ENCODE assay signal across 8 cellular contexts in the genomic region with DNA sequence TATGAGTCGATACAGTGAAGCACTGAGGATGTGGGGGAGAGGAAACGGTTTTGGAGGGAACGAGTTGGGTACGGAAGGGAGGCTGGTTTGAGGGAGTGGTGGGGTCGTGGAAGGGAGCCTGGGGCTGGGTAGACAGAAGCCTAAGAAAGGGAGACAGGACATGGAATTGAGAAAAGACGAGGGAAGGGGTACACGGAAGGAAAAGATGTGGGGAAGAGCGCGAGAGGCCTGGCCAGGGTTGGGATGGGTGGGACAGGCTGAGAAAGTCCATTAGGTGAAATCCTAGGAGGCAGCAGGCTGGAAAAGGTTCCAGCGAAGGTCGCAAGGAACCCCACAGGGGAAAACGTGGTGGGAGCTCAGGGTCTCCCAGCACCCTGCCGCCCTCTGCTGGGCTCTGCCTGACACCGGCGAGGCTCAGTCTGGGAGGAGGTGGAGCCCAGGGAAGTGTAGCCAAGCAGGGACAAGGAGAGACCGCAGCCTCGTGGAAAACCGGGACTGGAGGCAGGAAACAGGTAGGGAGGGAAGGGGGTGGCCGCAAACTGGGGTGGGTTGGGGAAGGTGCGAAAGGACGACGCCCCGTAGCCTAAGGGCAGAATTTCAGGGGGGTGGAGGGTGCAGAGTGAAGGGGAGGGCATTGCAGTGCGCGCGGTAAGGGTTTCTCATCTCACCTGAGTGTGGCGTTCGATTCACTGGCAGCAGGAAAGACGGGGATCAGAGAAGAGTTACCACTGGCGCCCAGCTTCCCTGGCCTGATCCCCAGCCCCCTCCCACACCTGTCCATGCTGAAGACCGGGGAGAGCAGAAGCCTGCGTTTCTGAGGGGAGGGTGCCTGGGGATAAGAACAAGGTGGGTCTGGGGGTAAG. TPM values are rescaled to one million over a fixed set of nuclear protein-coding genes. Genes with fewer than 3 reads are reported as not detected.
A peak's percentile ranks its signal among the peaks of the same experiment; 100 is the strongest.
DNase-seq lines count a peak whose midpoint lies in the region; ATAC-seq and TF ChIP-seq lines count a peak whose summit lies in the region.

No MANE protein-coding gene starts in this region.

- peaks cover 0 to 14% (median 0%) of the 10 kb centered on the region in 5 donors for H3K36me3 Mint-ChIP-seq in naive thymus-derived CD4-positive, alpha-beta T cell

- H3K27me3 Mint-ChIP-seq in naive thymus-derived CD4-positive, alpha-beta T cell = peaks cover 0 to 60% (median 0%) of the 10 kb centered on the region in 5 donors

- H3K9me3 Mint-ChIP-seq in naive thymus-derived CD4-positive, alpha-beta T cell = peaks cover 0 to 3% (median 0%) of the 10 kb centered on the region in 11 donors

- H3K9me3 ChIP-seq in MM.1S (replicated peaks; ENCODE audit: insufficient read depth, low read length) (no peaks in the 10 kb centered on the region), suprapubic skin (no peaks in the 10 kb centered on the region)
- H3K9me3 ChIP-seq in naive thymus-derived CD4-positive, alpha-beta T cell (ENCODE audit: control insufficient read depth in 2 of 3, low read length in 3 of 3) = no peaks in the 10 kb centered on the region

- peak overlapping the region; percentile 75 for H2AFZ ChIP-seq in MM.1S (ENCODE audit: low read length)

- H3K4me1 Mint-ChIP-seq in naive thymus-derived CD4-positive, alpha-beta T cell = peaks cover 39 to 58% (median 50%) of the 10 kb centered on the region in 7 donors

- DNase-seq in DMS53 treated with DMSO at 0.1 percent for 48 hours (lab: John Stamatoyannopoulos, UW; ENCODE audit: unreplicated experiment) (peak; percentile 80), MM.1S (peak; percentile 53), SHP77 (lab: John Stamatoyannopoulos, UW) (peak; percentile 72 to 85), fibroblast of the conjunctiva (ENCODE audit: low read depth) (peak; percentile 56), suprapubic skin (ENCODE audit: low spot score in 2 of 2) (peak; percentile 81 to 87)
- DNase-seq in activated gamma-delta T cell treated with anti-CD3 and anti-CD28 coated beads, Interleukin-2, amount 50 U/mL, for 16 hours (ENCODE audit: low read depth) = peak; percentile 18
- DNase-seq in naive thymus-derived CD4-positive, alpha-beta T cell = peak in 7 of 9 donors; percentile 33 to 63 (median 41)

- H3K27me3 ChIP-seq in MM.1S (replicated peaks; ENCODE audit: insufficient read depth, low read length) (no peaks in the 10 kb centered on the region), suprapubic skin (no peaks in the 10 kb centered on the region)
- no peaks in the 10 kb centered on the region for H3K27me3 ChIP-seq in naive thymus-derived CD4-positive, alpha-beta T cell (ENCODE audit: control insufficient read depth in 2 of 2, insufficient read depth in 2 of 2, low read length in 2 of 2)

- peak overlapping the region; percentile 88 to 96 (median 92) for H3K4me3 Mint-ChIP-seq in naive thymus-derived CD4-positive, alpha-beta T cell

- H3K36me3 ChIP-seq in MM.1S (replicated peaks; ENCODE audit: insufficient read depth, low read length) = no peaks in the 10 kb centered on the region
- H3K36me3 ChIP-seq in naive thymus-derived CD4-positive, alpha-beta T cell (ENCODE audit: control insufficient read depth in 2 of 3, insufficient read depth in 3 of 3, low read length in 3 of 3) = peaks cover 0 to 12% (median 0%) of the 10 kb centered on the region in 3 experiments
- peaks cover 6% of the 10 kb centered on the region for H3K36me3 ChIP-seq in suprapubic skin

- TF ChIP-seq POLR2A in suprapubic skin (IDR thresholded peaks at IDR 0.05) = no peak

- no peaks in the 10 kb centered on the region for H3K79me2 ChIP-seq in MM.1S (ENCODE audit: low read length)

- H3K27ac ChIP-seq in MM.1S (ENCODE audit: low read length) (no peak overlapping the region), suprapubic skin (peak overlapping the region; percentile 7)
- peak overlapping the region; percentile 53 for H3K27ac ChIP-seq in naive thymus-derived CD4-positive, alpha-beta T cell (ENCODE audit: low read depth, low read length)

- H4K20me1 ChIP-seq in MM.1S (ENCODE audit: insufficient read depth, low read length) = no peaks in the 10 kb centered on the region

- 4% methylated on average over 32 of the region's 32 CpGs for WGBS in suprapubic skin

- no peaks in the 10 kb centered on the region for H3F3A ChIP-seq in MM.1S (ENCODE audit: insufficient read depth, low read length)

- no peak for TF ChIP-seq EP300 in suprapubic skin (IDR thresholded peaks at IDR 0.05)

- H3K27ac Mint-ChIP-seq in naive thymus-derived CD4-positive, alpha-beta T cell = peak overlapping the region in 8 of 9 donors; percentile 13 to 88 (median 69)

- CTCF ChIA-PET in naive thymus-derived CD4-positive, alpha-beta T cell (lab: Charles Lee) = interaction anchor here (0.6 to 6.4 kb wide), 5 partner anchors 13 to 37 kb away, joined by 3 to 25 read pairs (median 6); no protein-coding TSS in a partner anchor

- intact Hi-C loops in naive thymus-derived CD4-positive, alpha-beta T cell (cut with micrococcal nuclease) = loop anchor here in 1 of 2 donors (1.0 kb wide), 3 partner anchors 13 to 25 kb away; no protein-coding TSS in a partner anchor

- H3K4me1 ChIP-seq in MM.1S (ENCODE audit: low read length) (0 out of 2 replicates have a peak, but pooled peaks cover 5% of the 10 kb centered on the region), suprapubic skin (peaks cover 40% of the 10 kb centered on the region)
- H3K4me1 ChIP-seq in naive thymus-derived CD4-positive, alpha-beta T cell (ENCODE audit: control insufficient read depth in 2 of 2, insufficient read depth in 2 of 2, low read length in 2 of 2) = peaks cover 24 to 26% of the 10 kb centered on the region in 2 donors

- H3K9me2 ChIP-seq in MM.1S (replicated peaks; ENCODE audit: insufficient read depth, low read length) = no peaks in the 10 kb centered on the region

- H3K4me3 ChIP-seq in MM.1S (ENCODE audit: low read length) (peak overlapping the region; percentile 83), suprapubic skin (peak overlapping the region; percentile 61)
- peak overlapping the region; percentile 83 for H3K4me3 ChIP-seq in naive thymus-derived CD4-positive, alpha-beta T cell (ENCODE audit: low read length)

- TF ChIP-seq CTCF in MM.1S (IDR thresholded peaks at IDR 0.05; ENCODE audit: low read length) (peak; percentile 60), suprapubic skin (IDR thresholded peaks at IDR 0.05) (peak in 1 of 2 donors; percentile 70)

- POLR2A ChIA-PET in naive thymus-derived CD4-positive, alpha-beta T cell (lab: Charles Lee) = interaction anchor here (1.0 to 4.9 kb wide), 2 partner anchors 19 to 21 kb away, joined by 3 to 20 read pairs; no protein-coding TSS in a partner anchor

- H3K9ac ChIP-seq in MM.1S (ENCODE audit: low read length) = peak overlapping the region; percentile 42; the same call in 1 of the 2 replicates

- ATAC-seq in naive thymus-derived CD4-positive, alpha-beta T cell = peak; percentile 58
- ATAC-seq in HG03520 (IDR thresholded peaks at IDR 0.05; ENCODE audit: unreplicated experiment) = no peak

- peak overlapping the region; percentile 97 for H3K4me2 ChIP-seq in MM.1S (ENCODE audit: low read depth, low read length)

RNA-seq across cellular contexts. Expression of gene GABBR1, which starts 4.3 kb away (rescaled TPM):
- 100 to 1,000 TPM in 1 of 5 experiments, 10 to 100 TPM in 4; 37.0 to 115 (median 61.9) TPM for total RNA-seq in naive thymus-derived CD4-positive, alpha-beta T cell
- 1 to 10 TPM; 1.2 to 2.2 TPM for polyA plus RNA-seq in naive thymus-derived CD4-positive, alpha-beta T cell
- total RNA-seq in suprapubic skin = 10 to 100 TPM; 16.4 to 78.1 (median 31.1) TPM

RNA-seq across cellular contexts. Expression of gene MOG, which starts 28.2 kb away (rescaled TPM):
- total RNA-seq in naive thymus-derived CD4-positive, alpha-beta T cell = not detected
- not detected for polyA plus RNA-seq in naive thymus-derived CD4-positive, alpha-beta T cell
- not detected for total RNA-seq in suprapubic skin

RNA-seq across cellular contexts. Expression of gene OR2H2, which starts 43.7 kb away (rescaled TPM):
- not detected for total RNA-seq in naive thymus-derived CD4-positive, alpha-beta T cell
- polyA plus RNA-seq in naive thymus-derived CD4-positive, alpha-beta T cell = not detected
- total RNA-seq in suprapubic skin = not detected

RNA-seq across cellular contexts. Expression of gene ZFP57, which starts 52.3 kb away (rescaled TPM):
- 1 to 10 TPM in 2 of 5 experiments, not detected in 3; 1.7 to 2.3 TPM for total RNA-seq in naive thymus-derived CD4-positive, alpha-beta T cell
- 1 to 10 TPM in 1 of 2 donors, not detected in 1; 3.3 TPM for polyA plus RNA-seq in naive thymus-derived CD4-positive, alpha-beta T cell
- total RNA-seq in suprapubic skin = under 1 TPM in 1 of 4 donors, not detected in 3; 0.76 TPM

Comparison
In these comparisons a context has a peak if more than half of its experiments do, and no peak if none do; other contexts are left out.
1. DNase-seq: peak in every context shown above with its lines; median percentile 84 in suprapubic skin; 80 in DMS53 treated with DMSO at 0.1 percent for 48 hours; 78 in SHP77; 56 in fibroblast of the conjunctiva; 53 in MM.1S; 41 in naive thymus-derived CD4-positive, alpha-beta T cell; 18 in activated gamma-delta T cell treated with anti-CD3 and anti-CD28 coated beads, Interleukin-2, amount 50 U/mL, for 16 hours.